Comparison of ENCODE assay signal across 10 cellular contexts in the genomic region with DNA sequence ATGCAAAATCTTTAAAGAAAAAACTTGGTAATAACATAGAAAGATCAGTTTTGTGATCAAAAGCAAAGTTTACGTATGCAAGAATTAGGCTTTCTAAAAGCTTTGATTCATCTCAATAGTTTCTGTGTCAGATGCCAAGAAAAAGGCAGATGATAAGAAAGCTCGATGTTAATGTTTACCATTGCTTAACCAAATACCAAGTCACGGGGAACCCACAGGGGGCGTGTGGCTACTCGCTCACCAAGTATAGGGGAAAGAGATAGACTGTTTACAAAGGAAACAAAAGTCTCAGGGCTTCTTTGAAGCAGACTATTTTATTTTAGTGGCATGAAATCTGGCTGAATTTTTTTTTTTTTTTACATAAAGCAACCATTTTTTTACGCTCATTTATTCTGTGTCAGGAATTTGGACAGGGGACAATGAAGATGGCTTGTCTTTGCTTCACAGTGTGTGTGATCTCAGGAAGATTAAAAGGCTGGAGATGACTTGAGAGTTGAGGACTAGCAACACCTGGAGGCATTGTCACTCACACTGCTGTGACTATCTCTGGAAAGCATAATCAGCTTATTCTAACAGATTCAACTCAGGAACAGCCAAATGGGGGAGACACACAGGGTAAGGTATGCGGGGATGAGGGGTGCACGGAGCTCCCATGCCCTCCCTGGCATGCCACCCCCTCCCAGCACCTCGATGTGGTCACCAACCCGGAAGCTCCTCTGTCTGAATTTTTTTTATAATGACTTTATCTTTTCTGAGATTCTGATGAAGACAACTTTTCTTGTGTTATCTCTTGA. TPM values are rescaled to one million over a fixed set of nuclear protein-coding genes. Genes with fewer than 3 reads are reported as not detected.
DNase-seq lines count a peak whose midpoint lies in the region; ATAC-seq, FAIRE-seq and TF ChIP-seq lines count a peak whose summit lies in the region.
"Had no signal": no experiment of that assay in that cellular context is flagged by ENCODE, and none has a peak within 500 bp of the region (broad histone marks: within the 10 kb centered on the region; RNA-seq: fewer than 3 reads in every experiment).

No MANE protein-coding gene starts in this region.

- H3K27me3 ChIP-seq in BE2C, result no peaks in the 10 kb centered on the region
- no peaks in the 10 kb centered on the region for H3K27me3 ChIP-seq in brain microvascular endothelial cell (replicated peaks)
- no peaks in the 10 kb centered on the region for H3K27me3 ChIP-seq in HepG2 (ENCODE audit: control insufficient read depth in 1 of 2, insufficient read depth in 2 of 2, low read length in 2 of 2)
- H3K27me3 ChIP-seq in uterus, result no peaks in the 10 kb centered on the region

- intact Hi-C loops in HepG2 (cut with micrococcal nuclease; ENCODE audit: unreplicated experiment), result loop anchor here (1.0 kb wide), 2 partner anchors 25 to 47 kb away; partner anchors contain the start of gene RCBTB1
- intact Hi-C loops in uterus (cut with DNase I; ENCODE audit: low total_unique reads), result no loop called here

- CTCF ChIA-PET in HepG2 (lab: Yijun Ruan, JAX; ENCODE audit: low intra/inter-chr PET ratio, low total read pairs), result interaction anchor here (2.5 kb wide), 1 partner anchor 46 kb away, joined by 35 read pairs; no protein-coding TSS in a partner anchor

- no peaks in the 10 kb centered on the region for H3K9me3 ChIP-seq in BE2C
- H3K9me3 ChIP-seq in HepG2 (ENCODE audit: low read length), result no peaks in the 10 kb centered on the region
- H3K9me3 ChIP-seq in uterus, result no peaks in the 10 kb centered on the region

- POLR2A ChIA-PET in HepG2 (lab: Yijun Ruan, JAX), result interaction anchor here (0.8 to 1.7 kb wide), 6 partner anchors 17 to 116 kb away, joined by 3 to 8 read pairs (median 4); partner anchors contain the start of genes CAB39L, RCBTB1 and SETDB2

- DNase-seq in BE2C (no peak), brain microvascular endothelial cell (peak; percentile 39), HepG2 (ENCODE audit: low spot score) (peak; percentile 68), uterus (no peak), NOMO-1 (lab: John Stamatoyannopoulos, UW; ENCODE audit: unreplicated experiment in 2 of 2) (no peak)
- DNase-seq in stimulated activated CD4-positive, alpha-beta T cell treated with anti-CD3 and anti-CD28 coated beads, Interleukin-1b, Interleukin-23, amount 100 ng/mL, for 48 hours, result no peak
- DNase-seq: RPMI8226 had no signal

- H3K36me3 ChIP-seq in BE2C (peaks cover 23% of the 10 kb centered on the region), brain microvascular endothelial cell (replicated peaks) (peaks cover 9% of the 10 kb centered on the region), HepG2 (replicated peaks in 1 of 2; ENCODE audit: control insufficient read depth in 1 of 2, insufficient read depth in 2 of 2, low read length in 2 of 2) (peaks cover 8 to 26% of the 10 kb centered on the region in 2 experiments; a peak in 4 of 5 replicates), uterus (no peaks in the 10 kb centered on the region)

- in situ Hi-C loops in brain microvascular endothelial cell (cut with HindIII; ENCODE audit: low pct_ligation_motif_present, low sequenced_read_pairs), result no loop called here
- in situ Hi-C loops in HepG2 (cut with HindIII; ENCODE audit: extremely low pct_ligation_motif_present, low pct_unique_long_range_greater_than_20kb), result no loop called here

- no peaks in the 10 kb centered on the region for H4K20me1 ChIP-seq in HepG2 (ENCODE audit: insufficient read depth, low read length)

- no peak overlapping the region for H3K27ac ChIP-seq in brain microvascular endothelial cell
- peak overlapping the region; percentile 32 for H3K27ac ChIP-seq in HepG2 (ENCODE audit: extremely low read length, insufficient read depth, low read length)
- peak overlapping the region in 1 of 2 donors; percentile 16 for H3K27ac ChIP-seq in uterus

- TF ChIP-seq POLR2A in HepG2 (IDR thresholded peaks at IDR 0.05; ENCODE audit: insufficient read depth in 1 of 2, low read depth in 2 of 2, low read length in 2 of 2) (no peak), uterus (IDR thresholded peaks at IDR 0.05) (no peak)

- ATAC-seq in HG02981 (IDR thresholded peaks at IDR 0.05; ENCODE audit: unreplicated experiment) (peak; percentile 90), HepG2 (peak; percentile 97), HG03159 (IDR thresholded peaks at IDR 0.05; ENCODE audit: unreplicated experiment) (no peak)

- H2AFZ ChIP-seq in HepG2 (ENCODE audit: low read length), result no peak overlapping the region

- no peak for TF ChIP-seq RAD21 in HepG2 (CRISPR knock-in tag; IDR thresholded peaks at IDR 0.05)

- no peak overlapping the region for H3K9ac ChIP-seq in HepG2 (ENCODE audit: insufficient read depth, low read depth, low read length)

- H3K79me2 ChIP-seq in HepG2 (ENCODE audit: insufficient read depth, low read length), result no peaks in the 10 kb centered on the region

- H3K4me3 ChIP-seq in BE2C (ENCODE audit: low read depth, low read length), result no peak overlapping the region
- H3K4me3 ChIP-seq in brain microvascular endothelial cell (ENCODE audit: low read depth, low read length), result no peak overlapping the region
- H3K4me3 ChIP-seq in HepG2 (replicated peaks in 1 of 3; ENCODE audit: insufficient read depth in 1 of 3, low read depth in 2 of 3, low read length in 3 of 3), result no peak overlapping the region
- no peak overlapping the region for H3K4me3 ChIP-seq in uterus
- H3K4me3 ChIP-seq: lung had no signal

- WGBS in HepG2 (ENCODE audit: low lambda C conversion rate), result 41% methylated on average over 10 of the region's 10 CpGs

- TF ChIP-seq EP300 in HepG2 (IDR thresholded peaks at IDR 0.05; ENCODE audit: low read depth in 2 of 2, low read length in 2 of 2), result peak in 1 of 2 experiments; percentile 37; a peak in 1 of 4 replicates
- TF ChIP-seq EP300 in HepG2 (CRISPR knock-in tag; IDR thresholded peaks at IDR 0.05; ENCODE audit: borderline replicate concordance), result no peak

- no TSS peak for BruUV-seq in HepG2 (replicated peaks; lab: Mats Ljungman, UMichigan)

- H3K4me2 ChIP-seq in HepG2 (ENCODE audit: low read depth, low read length), result no peak overlapping the region; the same call in 1 of the 2 replicates

- TF ChIP-seq CTCF in BE2C (IDR thresholded peaks at IDR 0.05; ENCODE audit: low read depth, low read length), result peak; percentile 27; the same call in 1 of the 2 replicates
- peak; percentile 66 for TF ChIP-seq CTCF in brain microvascular endothelial cell (IDR thresholded peaks at IDR 0.05; ENCODE audit: low read depth, low read length, missing control alignments)
- TF ChIP-seq CTCF in HepG2 (CRISPR knock-in tag; IDR thresholded peaks at IDR 0.05), result peak; percentile 56
- peak in 1 of 4 experiments; percentile 18 for TF ChIP-seq CTCF in uterus (IDR thresholded peaks at IDR 0.05)

- H3K4me1 ChIP-seq in BE2C (no peaks in the 10 kb centered on the region), HepG2 (ENCODE audit: insufficient read depth, low read length) (peaks cover 18% of the 10 kb centered on the region), uterus (no peaks in the 10 kb centered on the region)

- peak; percentile 82 for FAIRE-seq in HepG2 (lab: Jason Lieb, UNC)

TF ChIP-seq in HepG2, 621 proteins besides CTCF, POLR2A, EP300 and RAD21 (continues in another document):
- 0 out of 2 replicates have a peak, but pooled peaks have one; percentile 21 for TF ChIP-seq SP5 (CRISPR knock-in tag; IDR thresholded peaks at IDR 0.05; ENCODE audit: borderline replicate concordance, low read depth)
- peak; percentile 79 for TF ChIP-seq TEAD3 (CRISPR knock-in tag; optimal IDR thresholded peaks at IDR 0.05; ENCODE audit: borderline replicate concordance)
- 0 out of 2 replicates have a peak, but pooled peaks have one; percentile 6 for TF ChIP-seq FOSL2 (CRISPR knock-in tag; IDR thresholded peaks at IDR 0.05)
- no peak for TF ChIP-seq TERF1 (CRISPR knock-in tag; IDR thresholded peaks at IDR 0.05)

RNA-seq across cellular contexts. Expression of gene RCBTB1, which starts 24.9 kb away (rescaled TPM):
- 13.7 TPM for polyA plus RNA-seq in BE2C (2012; ENCODE audit: insufficient read depth, insufficient read length, low read depth)
- total RNA-seq in HepG2 (2016; rRNA removed; fragmentation: Illumina TruSeq; extraction: Trizol), result 21.6 and 28.3 TPM in 2 replicates
- 3.2 and 3.7 TPM in 2 replicates for total RNA-seq in HepG2 (2016; cell fraction: cytosol; rRNA removed; fragmentation: Illumina TruSeq; extraction: Trizol; ENCODE audit: low read depth)
- total RNA-seq in HepG2 (2016; cell fraction: insoluble cytoplasmic fraction; rRNA removed; fragmentation: Illumina TruSeq; extraction: Trizol), result 21.1 and 26.2 TPM in 2 replicates
- total RNA-seq in HepG2 (2016; cell fraction: membrane; rRNA removed; fragmentation: Illumina TruSeq; extraction: Trizol), result 12.9 and 13.0 TPM in 2 replicates
- total RNA-seq in HepG2 (2016; cell fraction: nucleus; rRNA removed; fragmentation: Illumina TruSeq; extraction: Trizol), result 21.1 and 23.4 TPM in 2 replicates
- polyA plus RNA-seq in HepG2 (2011; rRNA removed), result 11.0 and 13.4 TPM in 2 replicates
- polyA plus RNA-seq in HepG2 (2011; cell fraction: cytosol; rRNA removed), result 6.5 and 8.7 TPM in 2 replicates
- polyA plus RNA-seq in HepG2 (2011; cell fraction: nucleus; rRNA removed), result 11.5 and 13.2 TPM in 2 replicates
- 12.5 and 13.4 TPM in 2 replicates for polyA plus RNA-seq in HepG2 (2012)
- polyA plus RNA-seq in HepG2 (2016; cell fraction: cytosol; fragmentation: Illumina TruSeq; extraction: Trizol; ENCODE audit: low read depth), result 1.7 and 1.8 TPM in 2 replicates
- 24.7 and 26.7 TPM in 2 replicates for polyA plus RNA-seq in HepG2 (2016; cell fraction: insoluble cytoplasmic fraction; fragmentation: Illumina TruSeq; extraction: Trizol; ENCODE audit: low read depth)
- polyA plus RNA-seq in HepG2 (2016; cell fraction: membrane; fragmentation: Illumina TruSeq; extraction: Trizol; ENCODE audit: low read depth), result 7.0 and 7.6 TPM in 2 replicates
- 36.4 and 40.4 TPM in 2 replicates for polyA plus RNA-seq in HepG2 (2016; cell fraction: nucleus; fragmentation: Illumina TruSeq; extraction: Trizol; ENCODE audit: insufficient read depth, low read depth)
- 5.9 and 18.2 TPM in 2 replicates for polyA minus RNA-seq in HepG2 (2011; rRNA and poly(A)+ RNA removed; ENCODE audit: low replicate concordance)
- 8.4 and 9.7 TPM in 2 replicates for polyA minus RNA-seq in HepG2 (2011; cell fraction: cytosol; rRNA and poly(A)+ RNA removed)
- polyA minus RNA-seq in HepG2 (2011; cell fraction: nucleus; rRNA and poly(A)+ RNA removed), result 17.5 and 20.1 TPM in 2 replicates
- 10 to 100 TPM in 3 of 4 donors, 1 to 10 TPM in 1; 4.4 to 24.6 (median 19.1) TPM for total RNA-seq in uterus

Comparison
In these comparisons a context has a peak if more than half of its experiments do, and no peak if none do; other contexts are left out.
1. DNase-seq: peak in brain microvascular endothelial cell (single experiment) and HepG2 (single experiment); none in BE2C (single experiment), uterus (0 of 2), NOMO-1 (0 of 2) and stimulated activated CD4-positive, alpha-beta T cell treated with anti-CD3 and anti-CD28 coated beads, Interleukin-1b, Interleukin-23, amount 100 ng/mL, for 48 hours (single experiment).